Comparison of ENCODE assay signal across 1 cellular context in genomic region chr2:127749537-127749936, GRCh38.
TF ChIP-seq lines count a peak whose summit lies in the region.

No MANE protein-coding gene starts in this region.

TF ChIP-seq in GM12878, 131 proteins besides CTCF, POLR2A, EP300 and RAD21 (continued from another document):
- peak; percentile 77; the same call in 1 of the 2 replicates for TF ChIP-seq ZNF687 (IDR thresholded peaks at IDR 0.05)
- 0 out of 2 replicates have a peak, but pooled peaks have one; percentile 41 for TF ChIP-seq HDGF (IDR thresholded peaks at IDR 0.05)
- TF ChIP-seq CREM (IDR thresholded peaks at IDR 0.05; ENCODE audit: low read depth), result 0 out of 2 replicates have a peak, but pooled peaks have one; percentile 33
- TF ChIP-seq ATF7 (IDR thresholded peaks at IDR 0.05; ENCODE audit: low read depth), result peak; percentile 82
- TF ChIP-seq PKNOX1 (IDR thresholded peaks at IDR 0.05), result peak; percentile 55
- TF ChIP-seq SKIL (IDR thresholded peaks at IDR 0.05; ENCODE audit: low read depth, poor library complexity, severe bottlenecking), result peak; percentile 80
- peak; percentile 29; the same call in 1 of the 2 replicates for TF ChIP-seq DPF2 (IDR thresholded peaks at IDR 0.05)
- peak; percentile 74; the same call in 1 of the 2 replicates for TF ChIP-seq RELB (IDR thresholded peaks at IDR 0.05; ENCODE audit: low read depth)
- peak in 1 of 2 experiments; percentile 6; a peak in 1 of 4 replicates for TF ChIP-seq BHLHE40 (IDR thresholded peaks at IDR 0.05; ENCODE audit: borderline replicate concordance in 1 of 2, low read depth in 2 of 2, low read length in 1 of 2)
- peak; percentile 67 to 78; a peak in 2 of 4 replicates for TF ChIP-seq IKZF2 (IDR thresholded peaks at IDR 0.05)
